Comparison of ENCODE assay signal across 1 cellular context in genomic region chr20:50821257-50821921, GRCh38.
TF ChIP-seq lines count a peak whose summit lies in the region.

No MANE protein-coding gene starts in this region.

TF ChIP-seq in GM23338, 12 proteins besides CTCF, POLR2A, EP300 and RAD21:
- TF ChIP-seq ZNF462 (CRISPR knock-in tag; IDR thresholded peaks at IDR 0.05) (no peak), NANOG (IDR thresholded peaks at IDR 0.05; ENCODE audit: borderline replicate concordance) (no peak), POLR2AphosphoS5 (IDR thresholded peaks at IDR 0.05; ENCODE audit: low read depth) (no peak), ETS1 (IDR thresholded peaks at IDR 0.05) (no peak)
